8 cellular contexts compared by ENCODE assay signal in the genomic region with DNA sequence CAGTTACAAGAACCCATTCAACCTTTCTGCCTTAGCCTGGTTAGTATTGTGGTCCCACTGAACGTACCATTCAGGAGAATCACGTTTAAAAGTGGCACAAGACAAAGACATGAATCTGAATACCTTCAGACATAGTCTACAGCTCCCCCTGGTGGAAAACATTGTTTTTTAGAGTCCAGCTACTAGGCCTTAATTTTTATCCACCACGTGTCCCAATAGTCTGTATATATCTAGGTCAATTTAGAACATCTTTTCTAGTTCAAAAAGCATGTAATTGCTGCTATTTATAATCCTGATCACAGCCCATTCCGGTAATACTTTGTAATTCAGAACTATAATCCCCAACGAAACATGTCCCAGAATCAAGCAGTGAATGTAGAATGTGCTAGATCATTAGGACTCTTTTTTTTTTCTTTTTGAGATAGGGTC. TPM values are rescaled to one million over a fixed set of nuclear protein-coding genes. Genes with fewer than 3 reads are reported as not detected.
DNase-seq lines count a peak whose midpoint lies in the region; ATAC-seq and TF ChIP-seq lines count a peak whose summit lies in the region.

No MANE protein-coding gene starts in this region.

- H3K4me3 ChIP-seq in SU-DHL-6 (ENCODE audit: insufficient read depth, low read length, poor library complexity, severe bottlenecking) = no peak overlapping the region

- no peak overlapping the region for H3K4me2 ChIP-seq in SU-DHL-6 (ENCODE audit: low read depth, low read length, poor library complexity, severe bottlenecking)

- peak overlapping the region; percentile 60 for H2AFZ ChIP-seq in SU-DHL-6 (ENCODE audit: low read depth, low read length, severe bottlenecking)

- peak; percentile 46 for TF ChIP-seq CTCF in SU-DHL-6 (IDR thresholded peaks at IDR 0.05; ENCODE audit: insufficient read depth, low read length, poor library complexity, severe bottlenecking)

- no peaks in the 10 kb centered on the region for H3K9me2 ChIP-seq in SU-DHL-6 (replicated peaks; ENCODE audit: insufficient read depth, low read length)

- DNase-seq in activated naive CD4-positive, alpha-beta T cell treated with Interleukin-2 at 50 U/mL for 16 hours = peak; percentile 14
- DNase-seq in activated naive CD4-positive, alpha-beta T cell (lab: John Stamatoyannopoulos, UW) = no peak
- DNase-seq in NCI-H1417 treated with DMSO at 0.1 percent for 48 hours (lab: John Stamatoyannopoulos, UW) (peak; percentile 15), left colon (no peak)
- peak; percentile 77 for DNase-seq in central memory CD4-positive, alpha-beta T cell
- peak; percentile 41 for DNase-seq in stimulated activated CD8-positive, alpha-beta memory T cell treated with anti-CD3 and anti-CD28 coated beads, Interleukin-4, amount 100 ng/mL, for 48 hours

- no peaks in the 10 kb centered on the region for H3K27me3 ChIP-seq in SU-DHL-6 (ENCODE audit: low read length)

- ATAC-seq in left colon = peak; percentile 72
- ATAC-seq in GM19463 (IDR thresholded peaks at IDR 0.05; ENCODE audit: unreplicated experiment) = no peak

- intact Hi-C loops in left colon (cut with DNase I, micrococcal nuclease) = loop anchor here in 1 of 2 donors (5.0 kb wide), 2 partner anchors 76 to 126 kb away; no protein-coding TSS in a partner anchor

- no peaks in the 10 kb centered on the region for H3K36me3 ChIP-seq in SU-DHL-6 (ENCODE audit: low read length)

- no peaks in the 10 kb centered on the region for H4K20me1 ChIP-seq in SU-DHL-6 (ENCODE audit: low read depth, low read length)

- no peak overlapping the region for H3K9ac ChIP-seq in SU-DHL-6 (ENCODE audit: low read length)

- no peaks in the 10 kb centered on the region for H3K79me2 ChIP-seq in SU-DHL-6 (ENCODE audit: insufficient read depth, low read length)

- H3F3A ChIP-seq in SU-DHL-6 (ENCODE audit: insufficient read depth) = peaks cover 13% of the 10 kb centered on the region

- H3K9me3 ChIP-seq in SU-DHL-6 (ENCODE audit: insufficient read depth, low read length) = no peaks in the 10 kb centered on the region

- 0 out of 2 replicates have a peak overlapping the region, but pooled peaks have one; percentile 10 for H3K27ac ChIP-seq in SU-DHL-6 (ENCODE audit: low read depth, low read length)

RNA-seq across cellular contexts. Expression of gene GUCY2D, which starts 13.7 kb away (rescaled TPM):
- total RNA-seq in left colon = not detected

RNA-seq across cellular contexts. Expression of gene ALOX15B, which starts 50.1 kb away (rescaled TPM):
- total RNA-seq in left colon = 1 to 10 TPM in 1 of 2 donors, under 1 TPM in 1; 0.55 to 2.5 TPM

RNA-seq across cellular contexts. Expression of gene CNTROB, which starts 56.8 kb away (rescaled TPM):
- 10 to 100 TPM; 25.8 to 26.7 TPM for total RNA-seq in left colon

RNA-seq across cellular contexts. Expression of gene TRAPPC1, which starts 57.0 kb away (rescaled TPM):
- 100 to 1,000 TPM; 121 to 122 TPM for total RNA-seq in left colon

RNA-seq across cellular contexts. Expression of gene KCNAB3, which starts 59.1 kb away (rescaled TPM):
- 1 to 10 TPM; 2.2 to 3.1 TPM for total RNA-seq in left colon

Comparison
In these comparisons a context has a peak if more than half of its experiments do, and no peak if none do; other contexts are left out.
1. DNase-seq: peak in activated naive CD4-positive, alpha-beta T cell treated with Interleukin-2 at 50 U/mL for 16 hours (single experiment), NCI-H1417 treated with DMSO at 0.1 percent for 48 hours (single experiment), central memory CD4-positive, alpha-beta T cell (single experiment) and stimulated activated CD8-positive, alpha-beta memory T cell treated with anti-CD3 and anti-CD28 coated beads, Interleukin-4, amount 100 ng/mL, for 48 hours (single experiment); none in activated naive CD4-positive, alpha-beta T cell (0 of 4) and left colon (0 of 2).